ENCODE assay signal across 19 cellular contexts in genomic region chr1:43591181-43591580, GRCh38. TPM values are rescaled to one million over a fixed set of nuclear protein-coding genes. Genes with fewer than 3 reads are reported as not detected.
DNase-seq lines count a peak whose midpoint lies in the region; ATAC-seq, FAIRE-seq and TF ChIP-seq lines count a peak whose summit lies in the region.
"Had no signal": no experiment of that assay in that cellular context is flagged by ENCODE, and none has a peak within 500 bp of the region (broad histone marks: within the 10 kb centered on the region; RNA-seq: fewer than 3 reads in every experiment).

No MANE protein-coding gene starts in this region.

- H3K79me1 ChIP-seq in IMR-90 (ENCODE audit: low read depth in 1 of 2, low read length in 2 of 2) = peaks cover 24 to 54% of the 10 kb centered on the region in 2 experiments

- H3K9ac ChIP-seq in HepG2 (ENCODE audit: insufficient read depth, low read depth, low read length) (no peak overlapping the region), IMR-90 (ENCODE audit: low read depth, low read length) (no peak overlapping the region), endothelial cell of umbilical vein (replicated peaks; ENCODE audit: extremely low read depth, insufficient read depth, low read length) (no peak overlapping the region)
- H3K9ac ChIP-seq: GM23248 had no signal

- BruUV-seq in HepG2 (replicated peaks; lab: Mats Ljungman, UMichigan) = no TSS peak
- no TSS peak for BruUV-seq in IMR-90 (replicated peaks; lab: Mats Ljungman, UMichigan)
- BruUV-seq in endothelial cell of umbilical vein (replicated peaks; lab: Mats Ljungman, UMichigan) = TSS peak; percentile 87

- H3K79me2 ChIP-seq in HepG2 (ENCODE audit: insufficient read depth, low read length) (no peaks in the 10 kb centered on the region), endothelial cell of umbilical vein (ENCODE audit: control insufficient read depth, insufficient read depth, low read length) (no peaks in the 10 kb centered on the region)

- no peak overlapping the region for H2BK20ac ChIP-seq in IMR-90 (ENCODE audit: low read depth, low read length)

- H2BK5ac ChIP-seq in IMR-90 (ENCODE audit: low read depth, low read length, poor library complexity, severe bottlenecking) = no peak overlapping the region

- H3K9me1 ChIP-seq in IMR-90 (ENCODE audit: insufficient read depth, low read length) (peaks cover 17% of the 10 kb centered on the region; the same call in 1 of the 2 replicates), endothelial cell of umbilical vein (replicated peaks; ENCODE audit: control insufficient read depth, extremely low read depth, insufficient read depth, low read length) (no peaks in the 10 kb centered on the region)

- H4K20me1 ChIP-seq in HepG2 (ENCODE audit: insufficient read depth, low read length) = peaks cover 7% of the 10 kb centered on the region; the same call in 1 of the 2 replicates
- H4K20me1 ChIP-seq in IMR-90 (ENCODE audit: insufficient read depth, low read length) = peaks cover 8% of the 10 kb centered on the region; the same call in 1 of the 2 replicates
- H4K20me1 ChIP-seq in endothelial cell of umbilical vein (replicated peaks; ENCODE audit: control insufficient read depth, extremely low read depth, insufficient read depth, low read length) = no peaks in the 10 kb centered on the region

- no peak overlapping the region for H4K5ac ChIP-seq in IMR-90 (ENCODE audit: low read depth, low read length)

- dilution Hi-C loops in IMR-90 (cut with HindIII; ENCODE audit: low sequenced_read_pairs, unreplicated experiment) (no loop called here), endothelial cell of umbilical vein (cut with MboI; ENCODE audit: extremely low pct_ligation_motif_present, low sequenced_read_pairs) (no loop called here)

- H3K36me3 ChIP-seq in HepG2 (replicated peaks in 1 of 2; ENCODE audit: control insufficient read depth in 1 of 2, insufficient read depth in 2 of 2, low read length in 2 of 2) = peaks cover 37 to 69% of the 10 kb centered on the region in 2 experiments
- H3K36me3 ChIP-seq in right lobe of liver = peaks cover 0 to 36% (median 17%) of the 10 kb centered on the region in 4 donors
- peaks cover 41% of the 10 kb centered on the region for H3K36me3 ChIP-seq in IMR-90 (ENCODE audit: control insufficient read depth, insufficient read depth, low read length)
- peaks cover 4 to 64% of the 10 kb centered on the region in 2 experiments for H3K36me3 ChIP-seq in endothelial cell of umbilical vein (ENCODE audit: control insufficient read depth in 2 of 2, extremely low read depth in 1 of 2, insufficient read depth in 2 of 2, low read length in 2 of 2)

- H3K14ac ChIP-seq in IMR-90 (replicated peaks; ENCODE audit: low read depth, low read length) = no peak overlapping the region

- H3K9me3 ChIP-seq in HepG2 (ENCODE audit: low read length) (no peaks in the 10 kb centered on the region), right lobe of liver (no peaks in the 10 kb centered on the region), IMR-90 (ENCODE audit: control insufficient read depth, insufficient read depth, low read length) (no peaks in the 10 kb centered on the region), endothelial cell of umbilical vein (replicated peaks; ENCODE audit: control insufficient read depth, insufficient read depth, low read length) (no peaks in the 10 kb centered on the region)

- no peak overlapping the region for H3K18ac ChIP-seq in IMR-90 (ENCODE audit: low read depth, low read length)

- no peak overlapping the region for H4K8ac ChIP-seq in IMR-90 (ENCODE audit: low read depth in 2 of 2, low read length in 2 of 2)

- H3K4me3 ChIP-seq in HepG2 (replicated peaks in 1 of 3; ENCODE audit: insufficient read depth in 1 of 3, low read depth in 2 of 3, low read length in 3 of 3) (no peak overlapping the region), right lobe of liver (no peak overlapping the region), IMR-90 (ENCODE audit: insufficient read depth, low read depth, low read length) (no peak overlapping the region), endothelial cell of umbilical vein (replicated peaks in 1 of 3; ENCODE audit: insufficient read depth in 1 of 3, low read depth in 1 of 3, low read length in 3 of 3) (no peak overlapping the region)
- H3K4me3 ChIP-seq: GM23248 had no signal

- no peaks in the 10 kb centered on the region for H3K4me1 Mint-ChIP-seq in stimulated activated memory B cell treated with anti-CD40 and anti-IgM and Interleukin-4, amounts not matched to agents 10 μg/mL and 1 μg/mL and 100 μg/mL, for 72 hours
- H3K4me1 Mint-ChIP-seq: CD4-positive, alpha-beta memory T cell had no signal

- H4K91ac ChIP-seq in IMR-90 (ENCODE audit: insufficient read depth, low read depth, low read length) = no peak overlapping the region

- DNase-seq in HepG2 (ENCODE audit: low spot score) = no peak
- DNase-seq in right lobe of liver = no peak
- DNase-seq in IMR-90 = no peak
- DNase-seq in endothelial cell of umbilical vein (ENCODE audit: low read depth, low spot score) = no peak
- DNase-seq in stimulated activated CD4-positive, alpha-beta T cell treated with anti-CD3 and anti-CD28 coated beads, Interleukin-1b, Interleukin-23, amount 100 ng/mL, for 48 hours = no peak
- DNase-seq in OCI-M1 (lab: John Stamatoyannopoulos, UW) = no peak
- DNase-seq: C1 segment of cervical spinal cord; CD4-positive, alpha-beta memory T cell; COR-L47; DMS153; DND-41; GM23248; H7; HCEC 1CT had no signal

- H3K27ac ChIP-seq in HepG2 (ENCODE audit: extremely low read length, insufficient read depth, low read length) (no peak overlapping the region), right lobe of liver (no peak overlapping the region), IMR-90 (ENCODE audit: insufficient read depth, low read length) (no peak overlapping the region), endothelial cell of umbilical vein (ENCODE audit: insufficient read depth, low read depth, low read length) (no peak overlapping the region)
- H3K27ac ChIP-seq: GM23248 had no signal

- TF ChIP-seq POLR2A in HepG2 (IDR thresholded peaks at IDR 0.05; ENCODE audit: insufficient read depth in 1 of 2, low read depth in 2 of 2, low read length in 2 of 2) (no peak), right lobe of liver (IDR thresholded peaks at IDR 0.05) (no peak), IMR-90 (IDR thresholded peaks at IDR 0.05; ENCODE audit: low read depth, low read length) (no peak), endothelial cell of umbilical vein (IDR thresholded peaks at IDR 0.05; ENCODE audit: low read depth, low read length) (no peak)

- H3K4ac ChIP-seq in IMR-90 (ENCODE audit: low read depth, low read length) = no peak overlapping the region

- H3K27me3 ChIP-seq in HepG2 (ENCODE audit: control insufficient read depth in 1 of 2, insufficient read depth in 2 of 2, low read length in 2 of 2) (no peaks in the 10 kb centered on the region), right lobe of liver (no peaks in the 10 kb centered on the region), IMR-90 (ENCODE audit: control insufficient read depth, insufficient read depth, low read length) (no peaks in the 10 kb centered on the region), endothelial cell of umbilical vein (ENCODE audit: control insufficient read depth in 2 of 2, insufficient read depth in 2 of 2, low read length in 2 of 2) (no peaks in the 10 kb centered on the region)

- intact Hi-C loops in HepG2 (cut with micrococcal nuclease; ENCODE audit: unreplicated experiment) (loop anchor here (2.0 kb wide), 1 partner anchor 62 kb away; no protein-coding TSS in a partner anchor), right lobe of liver (cut with DNase I) (no loop called here), IMR-90 (cut with micrococcal nuclease) (no loop called here), endothelial cell of umbilical vein (cut with micrococcal nuclease) (no loop called here)

- POLR2A ChIA-PET in HepG2 (lab: Yijun Ruan, JAX) = no interaction called here
- POLR2A ChIA-PET in IMR-90 (lab: Charles Lee; ENCODE audit: unreplicated experiment) = no interaction called here
- POLR2A ChIA-PET in endothelial cell of umbilical vein (lab: Charles Lee) = no interaction called here

- TF ChIP-seq CTCF in HepG2 (CRISPR knock-in tag; IDR thresholded peaks at IDR 0.05) = no peak
- no peak for TF ChIP-seq CTCF in right lobe of liver (IDR thresholded peaks at IDR 0.05)
- no peak for TF ChIP-seq CTCF in IMR-90 (conservative IDR thresholded peaks at IDR 0.05; ENCODE audit: low read depth, low read length)
- no peak for TF ChIP-seq CTCF in endothelial cell of umbilical vein (IDR thresholded peaks at IDR 0.05; ENCODE audit: extremely low read depth in 1 of 2, insufficient read depth in 1 of 2, low read depth in 1 of 2, low read length in 2 of 2)

- H3K56ac ChIP-seq in IMR-90 (ENCODE audit: extremely low read depth, insufficient read depth, low read length) = no peak overlapping the region

- H3K23ac ChIP-seq in IMR-90 (ENCODE audit: low read depth, low read length) = no peak overlapping the region

- CTCF ChIA-PET in HepG2 (lab: Yijun Ruan, JAX; ENCODE audit: low intra/inter-chr PET ratio, low total read pairs) = interaction anchor here (1.6 kb wide), 1 partner anchor 62 kb away, joined by 7 read pairs; no protein-coding TSS in a partner anchor
- CTCF ChIA-PET in IMR-90 (lab: Yijun Ruan, JAX) = no interaction called here
- CTCF ChIA-PET in endothelial cell of umbilical vein (lab: Charles Lee) = no interaction called here

- no peaks in the 10 kb centered on the region for H3K4me1 ChIP-seq in HepG2 (ENCODE audit: insufficient read depth, low read length)
- H3K4me1 ChIP-seq in right lobe of liver = no peaks in the 10 kb centered on the region
- peaks cover 8% of the 10 kb centered on the region for H3K4me1 ChIP-seq in IMR-90 (ENCODE audit: control insufficient read depth, insufficient read depth, low read length)
- H3K4me1 ChIP-seq in endothelial cell of umbilical vein (ENCODE audit: control insufficient read depth, extremely low read depth, insufficient read depth, low read length) = no peaks in the 10 kb centered on the region

- no peak overlapping the region for H2AK5ac ChIP-seq in IMR-90 (ENCODE audit: low read depth, low read length)

- no peak overlapping the region for H3K4me2 ChIP-seq in HepG2 (ENCODE audit: low read depth, low read length)
- no peak overlapping the region for H3K4me2 ChIP-seq in IMR-90 (ENCODE audit: low read depth, low read length)
- no peak overlapping the region for H3K4me2 ChIP-seq in endothelial cell of umbilical vein (ENCODE audit: insufficient read depth, low read length)

- in situ Hi-C loops in HepG2 (cut with HindIII; ENCODE audit: extremely low pct_ligation_motif_present, low pct_unique_long_range_greater_than_20kb) = no loop called here
- in situ Hi-C loops in IMR-90 (cut with MboI; ENCODE audit: low sequenced_read_pairs) = no loop called here

- ATAC-seq in HepG2 (no peak), right lobe of liver (no peak), IMR-90 (ENCODE audit: low read depth) (no peak), GM21528 (IDR thresholded peaks at IDR 0.05; ENCODE audit: low FRiP score, unreplicated experiment) (no peak)
- ATAC-seq in stimulated activated memory B cell treated with anti-CD40 and anti-IgM and Interleukin-4, amounts not matched to agents 10 μg/mL and 1 μg/mL and 100 μg/mL, for 72 hours = peak; percentile 5

- no peaks in the 10 kb centered on the region for H3K36me3 Mint-ChIP-seq in stimulated activated memory B cell treated with anti-CD40 and anti-IgM and Interleukin-4, amounts not matched to agents 10 μg/mL and 1 μg/mL and 100 μg/mL, for 72 hours
- H3K36me3 Mint-ChIP-seq: CD4-positive, alpha-beta memory T cell had no signal

- H2AFZ ChIP-seq in HepG2 (ENCODE audit: low read length) (no peak overlapping the region), IMR-90 (replicated peaks; ENCODE audit: low read length, poor library complexity) (peak overlapping the region; percentile 17), endothelial cell of umbilical vein (ENCODE audit: low read depth, low read length) (no peak overlapping the region)
- H2AFZ ChIP-seq: GM23248 had no signal

- H3K4me3 Mint-ChIP-seq in stimulated activated memory B cell treated with anti-CD40 and anti-IgM and Interleukin-4, amounts not matched to agents 10 μg/mL and 1 μg/mL and 100 μg/mL, for 72 hours = no peak overlapping the region
- H3K4me3 Mint-ChIP-seq: CD4-positive, alpha-beta memory T cell had no signal

- H2AK9ac ChIP-seq in IMR-90 (replicated peaks; ENCODE audit: low read depth, low read length, poor library complexity) = no peak overlapping the region

- FAIRE-seq in HepG2 (lab: Jason Lieb, UNC) (no peak), endothelial cell of umbilical vein (lab: Jason Lieb, UNC) (no peak)
- FAIRE-seq: G401.6, GM12892, H1 had no signal

- no peak overlapping the region for H3K27ac Mint-ChIP-seq in stimulated activated memory B cell treated with anti-CD40 and anti-IgM and Interleukin-4, amounts not matched to agents 10 μg/mL and 1 μg/mL and 100 μg/mL, for 72 hours
- H3K27ac Mint-ChIP-seq: CD4-positive, alpha-beta memory T cell had no signal

- H2BK120ac ChIP-seq in IMR-90 (ENCODE audit: low read depth, low read length) = no peak overlapping the region

- 98% methylated on average over 25 of the region's 39 CpGs for WGBS in HepG2 (ENCODE audit: low lambda C conversion rate)
- WGBS in right lobe of liver (ENCODE audit: insufficient coverage, low coverage, low lambda C conversion rate, missing lambda C conversion rate) = 92% methylated on average over 2 of the region's 39 CpGs
- 98% methylated on average over 20 of the region's 39 CpGs; no CpG with 5 or more reads in 1 of the 2 experiments for WGBS in IMR-90 (ENCODE audit: extremely low coverage in 2 of 2, insufficient read length in 1 of 2), 2 experiments

- H3K27me3 Mint-ChIP-seq in stimulated activated memory B cell treated with anti-CD40 and anti-IgM and Interleukin-4, amounts not matched to agents 10 μg/mL and 1 μg/mL and 100 μg/mL, for 72 hours = peaks cover 17% of the 10 kb centered on the region

- H2BK15ac ChIP-seq in IMR-90 (ENCODE audit: low read depth, low read length) = no peak overlapping the region

- TF ChIP-seq EP300 in HepG2 (IDR thresholded peaks at IDR 0.05; ENCODE audit: low read depth in 2 of 2, low read length in 2 of 2) (no peak), HepG2 (CRISPR knock-in tag; IDR thresholded peaks at IDR 0.05; ENCODE audit: borderline replicate concordance) (no peak)

- TF ChIP-seq RAD21 in HepG2 (CRISPR knock-in tag; IDR thresholded peaks at IDR 0.05) (no peak), IMR-90 (IDR thresholded peaks at IDR 0.05; ENCODE audit: low read length) (no peak)

- H3K9me3 Mint-ChIP-seq in stimulated activated memory B cell treated with anti-CD40 and anti-IgM and Interleukin-4, amounts not matched to agents 10 μg/mL and 1 μg/mL and 100 μg/mL, for 72 hours = no peaks in the 10 kb centered on the region

RNA-seq across cellular contexts. Expression of gene KDM4A, which starts 58.8 kb away (rescaled TPM):
- 20.9 and 27.4 TPM in 2 replicates for total RNA-seq in HepG2 (2016; rRNA removed; fragmentation: Illumina TruSeq; extraction: Trizol)
- 2.7 and 3.3 TPM in 2 replicates for total RNA-seq in HepG2 (2016; cell fraction: cytosol; rRNA removed; fragmentation: Illumina TruSeq; extraction: Trizol; ENCODE audit: low read depth)
- total RNA-seq in HepG2 (2016; cell fraction: insoluble cytoplasmic fraction; rRNA removed; fragmentation: Illumina TruSeq; extraction: Trizol) = 21.8 and 25.6 TPM in 2 replicates
- 7.4 and 7.7 TPM in 2 replicates for total RNA-seq in HepG2 (2016; cell fraction: membrane; rRNA removed; fragmentation: Illumina TruSeq; extraction: Trizol)
- total RNA-seq in HepG2 (2016; cell fraction: nucleus; rRNA removed; fragmentation: Illumina TruSeq; extraction: Trizol) = 17.4 and 18.8 TPM in 2 replicates
- polyA plus RNA-seq in HepG2 (2011; rRNA removed) = 8.7 and 9.7 TPM in 2 replicates
- polyA plus RNA-seq in HepG2 (2011; cell fraction: cytosol; rRNA removed) = 5.2 and 7.2 TPM in 2 replicates
- 7.6 and 9.7 TPM in 2 replicates for polyA plus RNA-seq in HepG2 (2011; cell fraction: nucleus; rRNA removed)
- 8.7 and 12.1 TPM in 2 replicates for polyA plus RNA-seq in HepG2 (2012)
- polyA plus RNA-seq in HepG2 (2016; cell fraction: cytosol; fragmentation: Illumina TruSeq; extraction: Trizol; ENCODE audit: low read depth) = 0.76 and 0.90 TPM in 2 replicates
- 15.7 and 20.7 TPM in 2 replicates for polyA plus RNA-seq in HepG2 (2016; cell fraction: insoluble cytoplasmic fraction; fragmentation: Illumina TruSeq; extraction: Trizol; ENCODE audit: low read depth)
- 2.3 and 2.4 TPM in 2 replicates for polyA plus RNA-seq in HepG2 (2016; cell fraction: membrane; fragmentation: Illumina TruSeq; extraction: Trizol; ENCODE audit: low read depth)
- polyA plus RNA-seq in HepG2 (2016; cell fraction: nucleus; fragmentation: Illumina TruSeq; extraction: Trizol; ENCODE audit: insufficient read depth, low read depth) = 15.9 and 19.8 TPM in 2 replicates
- polyA minus RNA-seq in HepG2 (2011; rRNA and poly(A)+ RNA removed; ENCODE audit: low replicate concordance) = 12.2 and 36.0 TPM in 2 replicates
- polyA minus RNA-seq in HepG2 (2011; cell fraction: cytosol; rRNA and poly(A)+ RNA removed) = 5.9 and 8.2 TPM in 2 replicates
- polyA minus RNA-seq in HepG2 (2011; cell fraction: nucleus; rRNA and poly(A)+ RNA removed) = 22.1 and 29.7 TPM in 2 replicates
- total RNA-seq in right lobe of liver = 10 to 100 TPM; 12.7 to 22.5 (median 17.6) TPM
- total RNA-seq in IMR-90 (2012; rRNA removed) = 41.1 and 47.3 TPM in 2 replicates
- polyA plus RNA-seq in IMR-90 (2012; rRNA removed) = 21.1 and 23.8 TPM in 2 replicates
- polyA plus RNA-seq in IMR-90 (2012; cell fraction: cytosol; rRNA removed) = 9.6 and 14.6 TPM in 2 replicates
- 13.8 and 34.2 TPM in 2 replicates for polyA plus RNA-seq in IMR-90 (2012; cell fraction: nucleus; rRNA removed; ENCODE audit: low replicate concordance)
- total RNA-seq in endothelial cell of umbilical vein = 46.9 and 53.3 TPM in 2 replicates
- 16.3 and 21.0 TPM in 2 replicates for polyA plus RNA-seq in endothelial cell of umbilical vein
- 24.3 and 25.1 TPM in 2 replicates for polyA plus RNA-seq in endothelial cell of umbilical vein (2011; cell fraction: cytosol; rRNA removed)
- polyA plus RNA-seq in endothelial cell of umbilical vein (2011; cell fraction: nucleus; rRNA removed) = 47.2 and 53.0 TPM in 2 replicates
- 27.7 and 34.9 TPM in 2 replicates for polyA plus RNA-seq in endothelial cell of umbilical vein (2012)
- 47.6 and 66.5 TPM in 2 replicates for polyA minus RNA-seq in endothelial cell of umbilical vein
- 16.7 TPM for polyA minus RNA-seq in endothelial cell of umbilical vein (2011; cell fraction: cytosol; rRNA and poly(A)+ RNA removed)
- 50.6 and 58.1 TPM in 2 replicates for polyA minus RNA-seq in endothelial cell of umbilical vein (2011; cell fraction: nucleus; rRNA and poly(A)+ RNA removed)
